In genomic region chr2:40401896-40402295, GRCh38 we compare ENCODE assay signal across 14 cellular contexts. TPM values are rescaled to one million over a fixed set of nuclear protein-coding genes. Genes with fewer than 3 reads are reported as not detected.
DNase-seq lines count a peak whose midpoint lies in the region; TF ChIP-seq lines count a peak whose summit lies in the region.
"Had no signal": no experiment of that assay in that cellular context is flagged by ENCODE, and none has a peak within 500 bp of the region (broad histone marks: within the 10 kb centered on the region; RNA-seq: fewer than 3 reads in every experiment).

No MANE protein-coding gene starts in this region.

- DNase-seq in AG04449 (ENCODE audit: low read depth, low spot score): peak; percentile 28
- DNase-seq in HK-2 (ENCODE audit: unreplicated experiment): peak; percentile 54
- peak; percentile 20 for DNase-seq in T1000 (lab: John Stamatoyannopoulos, UW)
- peak; percentile 56 for DNase-seq in foreskin melanocyte
- DNase-seq in ovary: no peak
- DNase-seq in testis: no peak
- no peak for DNase-seq in activated CD4-positive, alpha-beta T cell treated with anti-CD3 and anti-CD28 coated beads, Interleukin-2, amount 10 ng/mL, durations not matched to agents 24 days and 14 days
- DNase-seq in OCI-M2 (lab: John Stamatoyannopoulos, UW; ENCODE audit: unreplicated experiment): no peak
- DNase-seq: activated B cell treated with CpG ODN at 0.5 μM for 24 hours; activated naive CD4-positive, alpha-beta T cell treated with anti-CD3 and anti-CD28 coated beads, Interleukin-2, amount 10 ng/mL, durations not matched to agents 7 days and 5 days; COR-L47; GOT3; NCI-H1105 had no signal

- H3K4me1 Mint-ChIP-seq in activated CD4-positive, alpha-beta T cell treated with anti-CD3 and anti-CD28 coated beads, Interleukin-2, amount 10 ng/mL, durations not matched to agents 24 days and 14 days: no peaks in the 10 kb centered on the region
- H3K4me1 Mint-ChIP-seq: activated B cell treated with CpG ODN at 0.5 μM for 24 hours; activated naive CD4-positive, alpha-beta T cell treated with anti-CD3 and anti-CD28 coated beads, Interleukin-2, amount 10 ng/mL, durations not matched to agents 7 days and 5 days had no signal

- CTCF ChIA-PET in AG04449 (lab: Yijun Ruan, JAX): interaction anchor here (1.5 to 2.7 kb wide), 2 partner anchors 8 to 157 kb away, joined by 6 read pairs; no protein-coding TSS in a partner anchor

- H3K4me1 ChIP-seq in ovary (ENCODE audit: insufficient read depth): no peaks in the 10 kb centered on the region
- peaks cover 4% of the 10 kb centered on the region for H3K4me1 ChIP-seq in testis

- POLR2A ChIA-PET in AG04449 (lab: Yijun Ruan, JAX): interaction anchor here (0.6 to 1.6 kb wide), 2 partner anchors 49 to 368 kb away, joined by 3 read pairs; no protein-coding TSS in a partner anchor

- no peaks in the 10 kb centered on the region for H3K27me3 Mint-ChIP-seq in activated CD4-positive, alpha-beta T cell treated with anti-CD3 and anti-CD28 coated beads, Interleukin-2, amount 10 ng/mL, durations not matched to agents 24 days and 14 days
- H3K27me3 Mint-ChIP-seq: activated B cell treated with CpG ODN at 0.5 μM for 24 hours; activated naive CD4-positive, alpha-beta T cell treated with anti-CD3 and anti-CD28 coated beads, Interleukin-2, amount 10 ng/mL, durations not matched to agents 7 days and 5 days had no signal

- H3K27ac ChIP-seq in ovary (no peak overlapping the region), testis (no peak overlapping the region)
- H3K27ac ChIP-seq: right atrium auricular region had no signal

- no peaks in the 10 kb centered on the region for H3K27me3 ChIP-seq in ovary
- no peaks in the 10 kb centered on the region for H3K27me3 ChIP-seq in testis
- H3K27me3 ChIP-seq: right atrium auricular region had no signal

- H3K9me3 Mint-ChIP-seq in activated CD4-positive, alpha-beta T cell treated with anti-CD3 and anti-CD28 coated beads, Interleukin-2, amount 10 ng/mL, durations not matched to agents 24 days and 14 days: no peaks in the 10 kb centered on the region
- H3K9me3 Mint-ChIP-seq: activated B cell treated with CpG ODN at 0.5 μM for 24 hours; activated naive CD4-positive, alpha-beta T cell treated with anti-CD3 and anti-CD28 coated beads, Interleukin-2, amount 10 ng/mL, durations not matched to agents 7 days and 5 days had no signal

- 91 to 95% (median 94%) methylated on average over 3 of the region's 3 CpGs for WGBS in ovary, 3 donors
- 95 to 97% methylated on average over 3 of the region's 3 CpGs for WGBS in testis, 2 donors

- H3K9me3 ChIP-seq in ovary (no peaks in the 10 kb centered on the region), testis (no peaks in the 10 kb centered on the region)
- H3K9me3 ChIP-seq: right atrium auricular region had no signal

- no peak for TF ChIP-seq CTCF in AG04449 (IDR thresholded peaks at IDR 0.05; ENCODE audit: insufficient read depth, low read length, missing control alignments)
- no peak for TF ChIP-seq CTCF in ovary (IDR thresholded peaks at IDR 0.05)
- no peak for TF ChIP-seq CTCF in testis (IDR thresholded peaks at IDR 0.05)

- TF ChIP-seq POLR2A in ovary (IDR thresholded peaks at IDR 0.05) (no peak), testis (IDR thresholded peaks at IDR 0.05) (no peak)

- H3K27ac Mint-ChIP-seq in activated CD4-positive, alpha-beta T cell treated with anti-CD3 and anti-CD28 coated beads, Interleukin-2, amount 10 ng/mL, durations not matched to agents 24 days and 14 days: no peak overlapping the region
- H3K27ac Mint-ChIP-seq: activated B cell treated with CpG ODN at 0.5 μM for 24 hours; activated naive CD4-positive, alpha-beta T cell treated with anti-CD3 and anti-CD28 coated beads, Interleukin-2, amount 10 ng/mL, durations not matched to agents 7 days and 5 days had no signal

- H3K36me3 Mint-ChIP-seq in activated CD4-positive, alpha-beta T cell treated with anti-CD3 and anti-CD28 coated beads, Interleukin-2, amount 10 ng/mL, durations not matched to agents 24 days and 14 days (ENCODE audit: low read depth): no peaks in the 10 kb centered on the region
- H3K36me3 Mint-ChIP-seq: activated naive CD4-positive, alpha-beta T cell treated with anti-CD3 and anti-CD28 coated beads, Interleukin-2, amount 10 ng/mL, durations not matched to agents 7 days and 5 days had no signal

- no peak overlapping the region for H3K4me3 Mint-ChIP-seq in activated CD4-positive, alpha-beta T cell treated with anti-CD3 and anti-CD28 coated beads, Interleukin-2, amount 10 ng/mL, durations not matched to agents 24 days and 14 days
- H3K4me3 Mint-ChIP-seq: activated B cell treated with CpG ODN at 0.5 μM for 24 hours; activated naive CD4-positive, alpha-beta T cell treated with anti-CD3 and anti-CD28 coated beads, Interleukin-2, amount 10 ng/mL, durations not matched to agents 7 days and 5 days had no signal

- H3K36me3 ChIP-seq in ovary (no peaks in the 10 kb centered on the region), testis (ENCODE audit: low read depth, missing control alignments) (no peaks in the 10 kb centered on the region)
- H3K36me3 ChIP-seq: right atrium auricular region had no signal

- intact Hi-C loops in ovary (cut with DNase I) (no loop called here), testis (cut with DNase I; ENCODE audit: low total_unique reads) (no loop called here)
- intact Hi-C loops in activated CD4-positive, alpha-beta T cell treated with anti-CD3 and anti-CD28 coated beads, Interleukin-2, amount 10 ng/mL, durations not matched to agents 24 days and 14 days (cut with micrococcal nuclease): no loop called here

- TF ChIP-seq EP300 in ovary (IDR thresholded peaks at IDR 0.05): no peak

- no peak overlapping the region for H3K4me3 ChIP-seq in AG04449 (ENCODE audit: low read depth, low read length)
- H3K4me3 ChIP-seq in ovary: no peak overlapping the region
- H3K4me3 ChIP-seq in testis: no peak overlapping the region
- H3K4me3 ChIP-seq: right atrium auricular region had no signal

RNA-seq across cellular contexts. Expression of gene SLC8A1, which starts 50.0 kb away (rescaled TPM):
- total RNA-seq in ovary (10 to 100 TPM in 2 of 7 donors, 1 to 10 TPM in 5; 1.7 to 19.7 (median 7.7) TPM), testis (1 to 10 TPM; 1.4 to 3.2 TPM)
- polyA plus RNA-seq in ovary (10 to 100 TPM in 1 of 2 donors, 1 to 10 TPM in 1; 1.3 to 17.5 TPM), testis (ENCODE audit: insufficient read depth, low read depth, low replicate concordance) (3.6 TPM)
- total RNA-seq in activated CD4-positive, alpha-beta T cell treated with anti-CD3 and anti-CD28 coated beads, Interleukin-2, amount 10 ng/mL, durations not matched to agents 24 days and 14 days: 3.4 and 5.0 TPM in 2 replicates

Comparison
In these comparisons a context has a peak if more than half of its experiments do, and no peak if none do; other contexts are left out.
1. DNase-seq: peak in AG04449 (single experiment), HK-2 (single experiment), T1000 (single experiment) and foreskin melanocyte (single experiment); none in ovary (0 of 5), testis (single experiment), activated CD4-positive, alpha-beta T cell treated with anti-CD3 and anti-CD28 coated beads, Interleukin-2, amount 10 ng/mL, durations not matched to agents 24 days and 14 days (single experiment) and OCI-M2 (single experiment).